ENCODE assay signal across 8 cellular contexts in genomic region chr3:119323401-119324107, GRCh38. TPM values are rescaled to one million over a fixed set of nuclear protein-coding genes. Genes with fewer than 3 reads are reported as not detected.
A peak's percentile ranks its signal among the peaks of the same experiment; 100 is the strongest.
DNase-seq lines count a peak whose midpoint lies in the region; ATAC-seq and TF ChIP-seq lines count a peak whose summit lies in the region.

No MANE protein-coding gene starts in this region.

- peak overlapping the region; percentile 95 for H3K27ac Mint-ChIP-seq in activated CD4-positive, alpha-beta memory T cell treated with anti-CD3 and anti-CD28 coated beads for 36 hours

- POLR2A ChIA-PET in activated CD4-positive, alpha-beta memory T cell treated with anti-CD3 and anti-CD28 coated beads for 36 hours (lab: Charles Lee) = interaction anchor here (1.0 to 2.3 kb wide), 6 partner anchors 20 to 139 kb away, joined by 3 to 45 read pairs (median 6); partner anchors contain the start of genes ARHGAP31, B4GALT4 and TMEM39A

- H3K4me3 ChIP-seq in HUES6 (ENCODE audit: low read depth, low read length) (peak overlapping the region; percentile 70), foreskin fibroblast (ENCODE audit: low read depth in 1 of 2, low read length in 2 of 2) (peak overlapping the region; percentile 55 to 65), skeletal muscle tissue (ENCODE audit: low read length in 3 of 3) (peak overlapping the region; percentile 69 to 75 (median 75))

- no peak for TF ChIP-seq CTCF in foreskin fibroblast (IDR thresholded peaks at IDR 0.05; ENCODE audit: low read depth, low read length)

- intact Hi-C loops in activated CD4-positive, alpha-beta memory T cell treated with anti-CD3 and anti-CD28 coated beads for 36 hours (cut with micrococcal nuclease) = loop anchor here (1.0 to 10.0 kb wide), 10 partner anchors 29 to 1021 kb away; partner anchors contain the start of genes ARHGAP31, COX17, GSK3B and LRRC58

- H3K4me1 ChIP-seq in HUES6 (ENCODE audit: control insufficient read depth, insufficient read depth, low read length) (peaks cover 30% of the 10 kb centered on the region), skeletal muscle tissue (ENCODE audit: control insufficient read depth in 3 of 3, insufficient read depth in 3 of 3, low read length in 3 of 3) (peaks cover 4 to 13% (median 10%) of the 10 kb centered on the region in 3 donors)

- H3K4me3 Mint-ChIP-seq in activated CD4-positive, alpha-beta memory T cell treated with anti-CD3 and anti-CD28 coated beads for 36 hours = peak overlapping the region; percentile 73

- no peaks in the 10 kb centered on the region for H3K27me3 ChIP-seq in HUES6 (ENCODE audit: control insufficient read depth, insufficient read depth, low read length)
- H3K27me3 ChIP-seq in skeletal muscle tissue (ENCODE audit: control insufficient read depth in 3 of 3, insufficient read depth in 3 of 3, low read length in 3 of 3) = no peaks in the 10 kb centered on the region

- no peaks in the 10 kb centered on the region for H3K36me3 Mint-ChIP-seq in activated CD4-positive, alpha-beta memory T cell treated with anti-CD3 and anti-CD28 coated beads for 36 hours

- H3K9ac ChIP-seq in HUES6 (ENCODE audit: low read length) (peak overlapping the region; percentile 82), skeletal muscle tissue (ENCODE audit: low read depth in 1 of 3, low read length in 3 of 3) (peak overlapping the region; percentile 74 to 79 (median 79))

- no peaks in the 10 kb centered on the region for H3K36me3 ChIP-seq in HUES6 (ENCODE audit: control insufficient read depth, insufficient read depth, low read length)
- no peaks in the 10 kb centered on the region for H3K36me3 ChIP-seq in skeletal muscle tissue (ENCODE audit: control insufficient read depth in 3 of 3, insufficient read depth in 3 of 3, low read length in 3 of 3)

- H3K27ac ChIP-seq in HUES6 (ENCODE audit: low read depth, low read length) (peak overlapping the region; percentile 67; the same call in 1 of the 2 replicates), skeletal muscle tissue (ENCODE audit: low read depth, low read length) (peak overlapping the region; percentile 84)

- H3K9me3 ChIP-seq in HUES6 (ENCODE audit: control insufficient read depth, insufficient read depth, low read depth, low read length) = no peaks in the 10 kb centered on the region
- H3K9me3 ChIP-seq in skeletal muscle tissue (ENCODE audit: control insufficient read depth in 3 of 3, low read length in 3 of 3) = no peaks in the 10 kb centered on the region

- no peaks in the 10 kb centered on the region for H3K27me3 Mint-ChIP-seq in activated CD4-positive, alpha-beta memory T cell treated with anti-CD3 and anti-CD28 coated beads for 36 hours

- no peaks in the 10 kb centered on the region for H3K9me3 Mint-ChIP-seq in activated CD4-positive, alpha-beta memory T cell treated with anti-CD3 and anti-CD28 coated beads for 36 hours

- CTCF ChIA-PET in activated CD4-positive, alpha-beta memory T cell treated with anti-CD3 and anti-CD28 coated beads for 36 hours (lab: Charles Lee) = interaction anchor here (0.9 to 1.9 kb wide), 3 partner anchors 20 to 49 kb away, joined by 4 to 9 read pairs (median 6); partner anchors contain the start of gene ARHGAP31

- ATAC-seq in GM21447 (IDR thresholded peaks at IDR 0.05; ENCODE audit: unreplicated experiment) = peak; percentile 34

- DNase-seq in DMS153 treated with DMSO at 0.1 percent for 48 hours (lab: John Stamatoyannopoulos, UW; ENCODE audit: unreplicated experiment) = peak; percentile 43
- peak; percentile 59 for DNase-seq in activated CD4-positive, alpha-beta memory T cell treated with anti-CD3 and anti-CD28 coated beads for 36 hours
- DNase-seq in foreskin fibroblast = no peak
- DNase-seq in COLO829 (ENCODE audit: low spot score) = no peak
- DNase-seq in NCI-H1417 (lab: John Stamatoyannopoulos, UW) = no peak

- H3K4me1 Mint-ChIP-seq in activated CD4-positive, alpha-beta memory T cell treated with anti-CD3 and anti-CD28 coated beads for 36 hours (ENCODE audit: low read depth) = peaks cover 41% of the 10 kb centered on the region

RNA-seq across cellular contexts. Expression of gene ARHGAP31, which starts 29.4 kb away (rescaled TPM):
- 10 to 100 TPM; 10.8 to 11.4 TPM for total RNA-seq in activated CD4-positive, alpha-beta memory T cell treated with anti-CD3 and anti-CD28 coated beads for 36 hours
- total RNA-seq in skeletal muscle tissue = 9.4 TPM

Comparison
In these comparisons a context has a peak if more than half of its experiments do, and no peak if none do; other contexts are left out.
1. DNase-seq: peak in DMS153 treated with DMSO at 0.1 percent for 48 hours (single experiment) and activated CD4-positive, alpha-beta memory T cell treated with anti-CD3 and anti-CD28 coated beads for 36 hours (single experiment); none in foreskin fibroblast (0 of 2), COLO829 (single experiment) and NCI-H1417 (0 of 3).
2. Peak in every context shown above with its lines, with median percentiles within 50 percentile points of each other: H3K4me3 ChIP-seq.